ENCODE assay signal across 4 cellular contexts in genomic region chr11:19338375-19338774, GRCh38.
"Had no signal": no experiment of that assay in that cellular context is flagged by ENCODE, and none has a peak within 500 bp of the region (broad histone marks: within the 10 kb centered on the region; RNA-seq: fewer than 3 reads in every experiment).

No MANE protein-coding gene starts in this region.

- H3K4me3 ChIP-seq: GM23248, GM23338, HAP-1 had no signal

- H3K4me1 ChIP-seq: HAP-1 had no signal

- H3K9me3 ChIP-seq: HAP-1 had no signal

- ATAC-seq: GM23338, HCT116 had no signal

- H3K27ac ChIP-seq: GM23248 had no signal

- H3K36me3 ChIP-seq: HAP-1 had no signal
